In the genomic region with DNA sequence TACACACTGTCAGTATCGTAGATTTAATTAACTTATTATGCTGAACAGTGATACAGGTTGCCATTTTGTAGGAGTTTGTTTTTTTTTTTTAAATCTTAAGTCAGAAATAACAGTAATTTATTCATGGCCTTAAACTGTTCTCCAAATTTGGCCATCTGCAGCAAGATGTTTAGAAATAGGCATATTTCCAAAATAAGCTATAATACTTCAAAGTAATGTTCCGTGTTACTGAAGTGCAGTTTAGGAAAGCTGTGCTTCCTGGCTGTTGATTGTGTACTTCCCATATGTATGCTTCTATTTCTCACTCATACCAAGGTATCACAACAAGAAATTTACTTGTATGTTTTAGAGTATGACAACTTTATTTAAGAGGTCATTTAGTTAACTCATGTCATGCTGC, we compare ENCODE assay signal across 19 cellular contexts. TPM values are rescaled to one million over a fixed set of nuclear protein-coding genes. Genes with fewer than 3 reads are reported as not detected.
DNase-seq lines count a peak whose midpoint lies in the region; ATAC-seq, FAIRE-seq and TF ChIP-seq lines count a peak whose summit lies in the region.
"Had no signal": no experiment of that assay in that cellular context is flagged by ENCODE, and none has a peak within 500 bp of the region (broad histone marks: within the 10 kb centered on the region; RNA-seq: fewer than 3 reads in every experiment).

No MANE protein-coding gene starts in this region.

- H3K27ac Mint-ChIP-seq in astrocyte (ENCODE audit: unreplicated experiment): no peak overlapping the region
- H3K27ac Mint-ChIP-seq: CD4-positive, alpha-beta T cell had no signal

- peaks cover 4% of the 10 kb centered on the region for H4K20me1 ChIP-seq in astrocyte (ENCODE audit: insufficient read depth, low read length)

- H3K9me3 ChIP-seq in astrocyte (ENCODE audit: insufficient read depth, low read depth, low read length) (no peaks in the 10 kb centered on the region), esophagus muscularis mucosa (no peaks in the 10 kb centered on the region), parathyroid adenoma (ENCODE audit: control insufficient read depth, low read length) (no peaks in the 10 kb centered on the region), breast epithelium (no peaks in the 10 kb centered on the region)
- H3K9me3 ChIP-seq: Caco-2 had no signal

- no peak for TF ChIP-seq EP300 in esophagus muscularis mucosa (IDR thresholded peaks at IDR 0.05)

- H3K79me2 ChIP-seq in ACC112 (ENCODE audit: control insufficient read depth, insufficient read depth, low read length, unreplicated experiment): peaks cover 80% of the 10 kb centered on the region
- H3K79me2 ChIP-seq in astrocyte (ENCODE audit: insufficient read depth, low read length): peaks cover 46% of the 10 kb centered on the region
- H3K79me2 ChIP-seq in parathyroid adenoma: peaks cover 3% of the 10 kb centered on the region

- intact Hi-C loops in esophagus muscularis mucosa (cut with DNase I) (no loop called here), breast epithelium (cut with DNase I; ENCODE audit: low total_unique reads) (no loop called here)

- H3K36me3 ChIP-seq in ACC112 (ENCODE audit: insufficient read depth, low read length): peaks cover 55% of the 10 kb centered on the region
- no peaks in the 10 kb centered on the region for H3K36me3 ChIP-seq in astrocyte (ENCODE audit: insufficient read depth, low read length)
- H3K36me3 ChIP-seq in esophagus muscularis mucosa: peaks cover 0 to 3% (median 0%) of the 10 kb centered on the region in 4 donors
- no peaks in the 10 kb centered on the region for H3K36me3 ChIP-seq in parathyroid adenoma (ENCODE audit: control insufficient read depth, insufficient read depth, low read length)
- H3K36me3 ChIP-seq in breast epithelium: no peaks in the 10 kb centered on the region

- H3K36me3 Mint-ChIP-seq in astrocyte (ENCODE audit: low read depth, unreplicated experiment): peaks cover 16% of the 10 kb centered on the region

- H3K27me3 ChIP-seq in ACC112 (ENCODE audit: insufficient read depth, low read length): no peaks in the 10 kb centered on the region
- no peaks in the 10 kb centered on the region for H3K27me3 ChIP-seq in astrocyte (ENCODE audit: insufficient read depth, low read length)
- H3K27me3 ChIP-seq in esophagus muscularis mucosa: no peaks in the 10 kb centered on the region
- no peaks in the 10 kb centered on the region for H3K27me3 ChIP-seq in parathyroid adenoma (ENCODE audit: control insufficient read depth, insufficient read depth, low read length)
- H3K27me3 ChIP-seq in breast epithelium: no peaks in the 10 kb centered on the region

- WGBS in esophagus muscularis mucosa: 38% methylated on average over 2 of the region's 2 CpGs

- TF ChIP-seq POLR2A in esophagus muscularis mucosa (IDR thresholded peaks at IDR 0.05; ENCODE audit: low read depth) (no peak), breast epithelium (IDR thresholded peaks at IDR 0.05) (no peak)

- H3K4me2 ChIP-seq in astrocyte (ENCODE audit: low read length) (no peak overlapping the region), parathyroid adenoma (ENCODE audit: low read length) (peak overlapping the region; percentile 20)

- ATAC-seq in GM18873 (IDR thresholded peaks at IDR 0.05; ENCODE audit: low FRiP score, unreplicated experiment): no peak
- ATAC-seq: HCT116 had no signal

- peak; percentile 27 for DNase-seq in astrocyte (ENCODE audit: low read depth)
- no peak for DNase-seq in esophagus muscularis mucosa (ENCODE audit: extremely low spot score)
- no peak for DNase-seq in NCI-H1105 (lab: John Stamatoyannopoulos, UW)
- no peak for DNase-seq in NCI-H1694 (lab: John Stamatoyannopoulos, UW)
- DNase-seq in breast epithelium (ENCODE audit: low spot score in 2 of 2): no peak
- DNase-seq: 8988T; Caco-2; CD4-positive, alpha-beta T cell; NCI-H1105 treated with DMSO at 0.1 percent for 48 hours; NCI-H1694 treated with DMSO at 0.1 percent for 48 hours; NK-92 treated with Interleukin-12 subunit alpha and Interleukin-12 subunit beta, amount 100 ng/mL, for 24 hours; SHP77 had no signal

- H3K4me3 Mint-ChIP-seq in astrocyte (ENCODE audit: unreplicated experiment): no peak overlapping the region
- H3K4me3 Mint-ChIP-seq: CD4-positive, alpha-beta T cell had no signal

- H3K4me1 ChIP-seq in ACC112 (ENCODE audit: control insufficient read depth, insufficient read depth, low read length, unreplicated experiment) (peaks cover 66% of the 10 kb centered on the region), astrocyte (ENCODE audit: insufficient read depth, low read length) (peaks cover 12% of the 10 kb centered on the region), esophagus muscularis mucosa (peaks cover 41 to 89% (median 85%) of the 10 kb centered on the region in 4 donors), parathyroid adenoma (peaks cover 3% of the 10 kb centered on the region), breast epithelium (no peaks in the 10 kb centered on the region)
- H3K4me1 ChIP-seq: Caco-2 had no signal

- no peak overlapping the region for H3K9ac ChIP-seq in astrocyte (ENCODE audit: low read length)
- no peak overlapping the region for H3K9ac ChIP-seq in parathyroid adenoma

- peaks cover 34% of the 10 kb centered on the region for H3K4me1 Mint-ChIP-seq in astrocyte (ENCODE audit: low read depth, unreplicated experiment)

- H2AFZ ChIP-seq in ACC112 (ENCODE audit: low read length, unreplicated experiment): no peak overlapping the region
- H2AFZ ChIP-seq in astrocyte (ENCODE audit: low read depth, low read length): no peak overlapping the region
- H2AFZ ChIP-seq in parathyroid adenoma: no peak overlapping the region

- H3K9me3 Mint-ChIP-seq in astrocyte (ENCODE audit: unreplicated experiment): no peaks in the 10 kb centered on the region
- H3K9me3 Mint-ChIP-seq: CD4-positive, alpha-beta T cell had no signal

- H3K4me3 ChIP-seq in ACC112 (ENCODE audit: low read depth, low read length) (peak overlapping the region; percentile 14; the same call in 1 of the 2 replicates), astrocyte (ENCODE audit: insufficient read depth, low read depth, low read length) (no peak overlapping the region), esophagus muscularis mucosa (peak overlapping the region in 1 of 4 donors; percentile 1), parathyroid adenoma (ENCODE audit: low read depth, low read length) (no peak overlapping the region), breast epithelium (no peak overlapping the region)

- H3K27me3 Mint-ChIP-seq in astrocyte (ENCODE audit: low read depth, unreplicated experiment): no peaks in the 10 kb centered on the region
- H3K27me3 Mint-ChIP-seq: CD4-positive, alpha-beta T cell had no signal

- no peak for FAIRE-seq in astrocyte (lab: Jason Lieb, UNC)
- FAIRE-seq: G401.6, GM19239, RCC 7860 had no signal

- H3K27ac ChIP-seq in ACC112 (ENCODE audit: low read depth, low read length) (peak overlapping the region; percentile 41), astrocyte (ENCODE audit: low read depth, low read length) (no peak overlapping the region), esophagus muscularis mucosa (replicated peaks in 1 of 4) (peak overlapping the region in 3 of 4 donors; percentile 30 to 60 (median 44)), parathyroid adenoma (no peak overlapping the region), breast epithelium (no peak overlapping the region)

- TF ChIP-seq CTCF in astrocyte (IDR thresholded peaks at IDR 0.05; ENCODE audit: insufficient read depth, low read depth, low read length) (no peak), esophagus muscularis mucosa (IDR thresholded peaks at IDR 0.05) (no peak), parathyroid adenoma (IDR thresholded peaks at IDR 0.05) (no peak), breast epithelium (IDR thresholded peaks at IDR 0.05) (no peak)

RNA-seq across cellular contexts. Expression of a gene that starts 28.9 kb away (rescaled TPM):
- total RNA-seq in astrocyte (46.8 and 47.3 TPM in 2 replicates), esophagus muscularis mucosa (10 to 100 TPM; 23.7 to 35.7 (median 25.6) TPM), breast epithelium (10 to 100 TPM; 16.7 to 33.4 (median 26.4) TPM)

Comparison
In these comparisons a context has a peak if more than half of its experiments do, and no peak if none do; other contexts are left out.
1. H3K27ac ChIP-seq: peak in ACC112 (single experiment) and esophagus muscularis mucosa (3 of 4); none in astrocyte (single experiment), parathyroid adenoma (single experiment) and breast epithelium (0 of 2).